In the genomic region with DNA sequence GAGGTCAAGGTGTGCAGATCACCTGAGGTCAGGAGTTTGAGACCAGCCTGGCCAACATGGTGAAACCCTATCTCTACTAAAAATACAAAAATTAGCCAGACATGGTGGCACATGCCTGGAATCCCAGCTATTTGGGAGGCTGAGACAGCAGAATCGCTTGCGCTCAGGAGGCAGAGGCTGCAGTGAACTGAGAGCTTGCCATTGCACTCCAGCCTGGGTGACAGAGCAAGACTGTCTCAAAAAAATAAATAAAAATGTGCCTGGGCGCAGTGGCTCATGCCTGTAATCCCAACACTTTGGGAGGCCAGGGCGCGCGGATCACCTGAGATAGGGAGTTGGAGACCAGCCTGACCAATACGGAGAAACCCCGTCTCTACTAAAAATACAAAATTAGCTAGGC, we compare ENCODE assay signal across 1 cellular context. TPM values are rescaled to one million over a fixed set of nuclear protein-coding genes. Genes with fewer than 3 reads are reported as not detected.
"Had no signal": no experiment of that assay in that cellular context is flagged by ENCODE, and none has a peak within 500 bp of the region (broad histone marks: within the 10 kb centered on the region; RNA-seq: fewer than 3 reads in every experiment).

No MANE protein-coding gene starts in this region.

RNA-seq across cellular contexts. Expression of a gene that starts 9.3 kb away (rescaled TPM):
- total RNA-seq: cardiac muscle cell had no signal
